In genomic region chr10:114938818-114939193, GRCh38 we compare ENCODE assay signal across 10 cellular contexts. TPM values are rescaled to one million over a fixed set of nuclear protein-coding genes. Genes with fewer than 3 reads are reported as not detected.
DNase-seq lines count a peak whose midpoint lies in the region; ATAC-seq, FAIRE-seq and TF ChIP-seq lines count a peak whose summit lies in the region.
"Had no signal": no experiment of that assay in that cellular context is flagged by ENCODE, and none has a peak within 500 bp of the region (broad histone marks: within the 10 kb centered on the region; RNA-seq: fewer than 3 reads in every experiment).

No MANE protein-coding gene starts in this region.

- H3K4me3 ChIP-seq in cardiac muscle cell = peak overlapping the region; percentile 84
- peak overlapping the region; percentile 97 for H3K4me3 ChIP-seq in GM12878
- H3K4me3 ChIP-seq in mesendoderm (ENCODE audit: low read length) = peak overlapping the region; percentile 96
- peak overlapping the region; percentile 88 to 97 for H3K4me3 ChIP-seq in uterus

- H3K4ac ChIP-seq in mesendoderm (ENCODE audit: low read depth, low read length) = peak overlapping the region; percentile 25

- no peak overlapping the region for H2BK15ac ChIP-seq in mesendoderm (replicated peaks; ENCODE audit: low read depth)

- SMC1A ChIA-PET in GM12878 (lab: Charles Lee; ENCODE audit: uncharacterized antibody, unreplicated experiment) = interaction anchor here (0.7 to 1.7 kb wide), 4 partner anchors 9 to 108 kb away, joined by 3 to 11 read pairs (median 4); no protein-coding TSS in a partner anchor

- intact Hi-C loops in Right ventricle myocardium inferior (cut with DNase I) = no loop called here
- intact Hi-C loops in GM12878 (cut with micrococcal nuclease; ENCODE audit: unreplicated experiment) = no loop called here
- intact Hi-C loops in uterus (cut with DNase I; ENCODE audit: low total_unique reads) = no loop called here

- no peak for ATAC-seq in Right ventricle myocardium inferior
- ATAC-seq in GM12878 = no peak

- H3K79me1 ChIP-seq in mesendoderm (ENCODE audit: low read length) = peaks cover 4% of the 10 kb centered on the region

- no peaks in the 10 kb centered on the region for H3K27me3 ChIP-seq in cardiac muscle cell
- H3K27me3 ChIP-seq in GM12878 (replicated peaks in 1 of 2; ENCODE audit: control insufficient read depth in 2 of 2, insufficient read depth in 2 of 2, low read length in 1 of 2) = no peaks in the 10 kb centered on the region
- H3K27me3 ChIP-seq in mesendoderm (ENCODE audit: insufficient read depth, low read length, poor library complexity) = no peaks in the 10 kb centered on the region
- H3K27me3 ChIP-seq in uterus = no peaks in the 10 kb centered on the region

- H3K4me1 ChIP-seq in cardiac muscle cell (ENCODE audit: low read depth) = peaks cover 8% of the 10 kb centered on the region
- no peaks in the 10 kb centered on the region; the same call in 1 of the 2 replicates for H3K4me1 ChIP-seq in GM12878 (ENCODE audit: control insufficient read depth, insufficient read depth, low read length)
- no peaks in the 10 kb centered on the region for H3K4me1 ChIP-seq in mesendoderm (ENCODE audit: control insufficient read depth, low read depth, low read length)
- no peaks in the 10 kb centered on the region for H3K4me1 ChIP-seq in uterus

- TF ChIP-seq CTCF in cardiac muscle cell (IDR thresholded peaks at IDR 0.05; ENCODE audit: low read depth, low read length) (no peak), GM12878 (IDR thresholded peaks at IDR 0.05 in 2 of 3, conservative IDR thresholded peaks at IDR 0.05 in 1 of 3; ENCODE audit: control insufficient read depth in 2 of 3, extremely low read depth in 1 of 3, insufficient read depth in 1 of 3, low read depth in 3 of 3, low read length in 3 of 3) (no peak), uterus (IDR thresholded peaks at IDR 0.05) (no peak)

- H3K18ac ChIP-seq in mesendoderm (ENCODE audit: low read length) = no peak overlapping the region

- TF ChIP-seq POLR2A in GM12878 (IDR thresholded peaks at IDR 0.05; ENCODE audit: low read depth, low read length) (no peak), uterus (IDR thresholded peaks at IDR 0.05) (no peak)

- H3K56ac ChIP-seq in mesendoderm (ENCODE audit: low read length) = peak overlapping the region; percentile 98

- H3K9ac ChIP-seq in GM12878 (ENCODE audit: control insufficient read depth, insufficient read depth, low read length) (peak overlapping the region; percentile 93), mesendoderm (ENCODE audit: low read length) (peak overlapping the region; percentile 96)

- H3K36me3 ChIP-seq in cardiac muscle cell = peaks cover 13% of the 10 kb centered on the region
- 0 out of 4 replicates have a peak, but pooled peaks cover 0 to 5% of the 10 kb centered on the region in 2 experiments for H3K36me3 ChIP-seq in GM12878 (ENCODE audit: control insufficient read depth in 2 of 2, insufficient read depth in 2 of 2, low read length in 1 of 2)
- no peaks in the 10 kb centered on the region for H3K36me3 ChIP-seq in mesendoderm (ENCODE audit: control insufficient read depth, insufficient read depth, low read length)
- H3K36me3 ChIP-seq in uterus = no peaks in the 10 kb centered on the region

- H4K20me1 ChIP-seq in GM12878 (ENCODE audit: control insufficient read depth, insufficient read depth) = no peaks in the 10 kb centered on the region

- CTCF ChIA-PET in GM12878 (lab: Yijun Ruan, JAX) = interaction anchor here (1.1 to 1.5 kb wide), 2 partner anchors 10 to 117 kb away, joined by 3 to 5 read pairs; partner anchors contain the start of gene FHIP2A

- RAD21 ChIA-PET in GM12878 (lab: Charles Lee; ENCODE audit: unreplicated experiment) = interaction anchor here (1.4 kb wide), 1 partner anchor 63 kb away, joined by 4 read pairs; no protein-coding TSS in a partner anchor

- H3K23ac ChIP-seq in mesendoderm (ENCODE audit: low read length) = no peak overlapping the region

- no peak overlapping the region for H4K8ac ChIP-seq in mesendoderm (ENCODE audit: low read depth, low read length)

- no peak for FAIRE-seq in GM12878 (lab: Jason Lieb, UNC)
- FAIRE-seq: G401.6 had no signal

- no peak overlapping the region for H4K5ac ChIP-seq in mesendoderm (ENCODE audit: low read length)

- in situ Hi-C loops in GM12878 (cut with MboI) = no loop called here

- no peak overlapping the region for H2BK120ac ChIP-seq in mesendoderm (ENCODE audit: low read depth, low read length)

- DNase-seq in cardiac muscle cell (ENCODE audit: low read depth in 1 of 2, low spot score in 1 of 2) (no peak), Right ventricle myocardium inferior (ENCODE audit: missing footprints) (no peak), GM12878 (ENCODE audit: low read depth, low spot score) (no peak), mesendoderm (peak; percentile 7), uterus (no peak), NCI-H2081 treated with DMSO at 0.1 percent for 48 hours (lab: John Stamatoyannopoulos, UW) (no peak), NCI-H526 treated with DMSO at 0.1 percent for 48 hours (lab: John Stamatoyannopoulos, UW) (no peak), GM03348 (ENCODE audit: low spot score) (no peak)
- DNase-seq: NCI-H446 had no signal

- no peak overlapping the region for H2BK5ac ChIP-seq in mesendoderm (ENCODE audit: low read length)

- no peak for TF ChIP-seq RAD21 in GM12878 (IDR thresholded peaks at IDR 0.05; ENCODE audit: insufficient read depth, low read depth, low read length)

- H3K4me2 ChIP-seq in GM12878 (ENCODE audit: control insufficient read depth, insufficient read depth) = peak overlapping the region; percentile 64
- H3K4me2 ChIP-seq in mesendoderm (ENCODE audit: low read length) = peak overlapping the region; percentile 55

- 33% methylated on average over 6 of the region's 6 CpGs for WGBS in GM12878 (ENCODE audit: insufficient coverage, insufficient replicate concordance, low lambda C conversion rate, missing lambda C conversion rate)
- WGBS in mesendoderm (ENCODE audit: extremely low coverage, insufficient coverage, low lambda C conversion rate) = no CpG with 5 or more reads among the region's 6 CpGs

- H3K27ac ChIP-seq in cardiac muscle cell (peak overlapping the region; percentile 83), GM12878 (ENCODE audit: control insufficient read depth, insufficient read depth) (peak overlapping the region; percentile 86), mesendoderm (ENCODE audit: low read depth, low read length) (no peak overlapping the region), uterus (no peak overlapping the region)

- peaks cover 26% of the 10 kb centered on the region for H3K79me2 ChIP-seq in GM12878 (ENCODE audit: control insufficient read depth, insufficient read depth, low read length)
- peaks cover 22% of the 10 kb centered on the region for H3K79me2 ChIP-seq in mesendoderm (ENCODE audit: control insufficient read depth, insufficient read depth, low read length)

- no peak for TF ChIP-seq EP300 in GM12878 (IDR thresholded peaks at IDR 0.05; ENCODE audit: borderline replicate concordance in 1 of 2, control insufficient read depth in 1 of 2, low read depth in 2 of 2, low read length in 2 of 2)

- POLR2A ChIA-PET in GM12878 (lab: Charles Lee) = interaction anchor here (1.2 kb wide), 1 partner anchor 128 kb away, joined by 3 read pairs; no protein-coding TSS in a partner anchor

- H2AFZ ChIP-seq in GM12878 (ENCODE audit: control insufficient read depth, low read depth, low read length) = peak overlapping the region; percentile 89; the same call in 1 of the 2 replicates

- H2AK5ac ChIP-seq in mesendoderm (ENCODE audit: low read length) = no peak overlapping the region

- no peaks in the 10 kb centered on the region for H3K9me3 ChIP-seq in cardiac muscle cell (ENCODE audit: low read depth)
- H3K9me3 ChIP-seq in GM12878 (replicated peaks; ENCODE audit: control insufficient read depth, insufficient read depth, low read length) = no peaks in the 10 kb centered on the region
- H3K9me3 ChIP-seq in uterus = no peaks in the 10 kb centered on the region

- BruUV-seq in GM12878 (replicated peaks; lab: Mats Ljungman, UMichigan) = no TSS peak

TF ChIP-seq in GM12878, 131 proteins besides CTCF, POLR2A, EP300 and RAD21 (continues in another document):
- TF ChIP-seq BRCA1 (IDR thresholded peaks at IDR 0.05; ENCODE audit: low read depth, low read length) (no peak), SMAD5 (IDR thresholded peaks at IDR 0.05; ENCODE audit: low read depth) (0 out of 2 replicates have a peak, but pooled peaks have one; percentile 1)

RNA-seq across cellular contexts. Expression of gene TRUB1, which starts 0.8 kb away (rescaled TPM):
- total RNA-seq in cardiac muscle cell (16.8 and 18.3 TPM in 2 replicates), Right ventricle myocardium inferior (13.9 TPM), GM12878 (2014; rRNA removed) (15.7 and 17.9 TPM in 2 replicates), GM12878 (2014; rRNA removed; fragmentation: Illumina TruSeq; extraction: Trizol) (19.4 and 20.3 TPM in 2 replicates), GM12878 (2021) (15.8 and 15.9 TPM in 2 replicates), uterus (10 to 100 TPM in 3 of 4 donors, 1 to 10 TPM in 1; 7.9 to 48.3 (median 14.7) TPM)
- polyA plus RNA-seq in cardiac muscle cell (8.4 and 13.8 TPM in 2 replicates), GM12878 (2011; rRNA removed) (16.1 and 29.9 TPM in 2 replicates), GM12878 (2014; fragmentation: Illumina TruSeq; extraction: Trizol) (17.0 and 22.7 TPM in 2 replicates), GM12878 (2014; fragmentation: Nextera tagmentation; extraction: Ambion mirVana) (10 to 100 TPM in 1 of 2 experiments, 1 to 10 TPM in 1; 8.1 to 10.4 TPM), GM12878 (2014; rRNA removed) (11.1 and 12.4 TPM in 2 replicates), GM12878 (2016; fragmentation: Nextera tagmentation; extraction: Ambion mirVana) (10 to 100 TPM; 22.9 to 24.0 TPM)
- 25.7 and 27.2 TPM in 2 replicates for total RNA-seq in GM12878 (2013; cell fraction: nucleolus; rRNA removed)
- 3.8 TPM for polyA plus RNA-seq in GM12878 (2011; ENCODE audit: low read depth)
- 6.5 and 6.9 TPM in 2 replicates for polyA plus RNA-seq in GM12878 (2011; cell fraction: cytosol; rRNA removed)
- polyA plus RNA-seq in GM12878 (2011; cell fraction: nucleus; rRNA removed) = 6.5 and 8.7 TPM in 2 replicates
- polyA plus RNA-seq in GM12878 (2012) = 5.5 and 8.4 TPM in 2 replicates
- 8.9 and 12.5 TPM in 2 replicates for polyA minus RNA-seq in GM12878 (2011; rRNA and poly(A)+ RNA removed)
- 5.0 and 8.4 TPM in 2 replicates for polyA minus RNA-seq in GM12878 (2011; cell fraction: cytosol; rRNA and poly(A)+ RNA removed)
- 9.7 and 13.3 TPM in 2 replicates for polyA minus RNA-seq in GM12878 (2011; cell fraction: nucleus; rRNA and poly(A)+ RNA removed)
- polyA plus RNA-seq in mesendoderm (2013, experiment 1 of 2) = 19.0 TPM
- 19.6 TPM for polyA plus RNA-seq in mesendoderm (2013, experiment 2 of 2)

Comparison
In these comparisons a context has a peak if more than half of its experiments do, and no peak if none do; other contexts are left out.
1. H3K27ac ChIP-seq: peak in cardiac muscle cell (single experiment) and GM12878 (single experiment); none in mesendoderm (single experiment) and uterus (0 of 2).
2. Peak in every context shown above with its lines, with median percentiles within 50 percentile points of each other: H3K4me3 ChIP-seq.